1 cellular context compared by ENCODE assay signal in the genomic region with DNA sequence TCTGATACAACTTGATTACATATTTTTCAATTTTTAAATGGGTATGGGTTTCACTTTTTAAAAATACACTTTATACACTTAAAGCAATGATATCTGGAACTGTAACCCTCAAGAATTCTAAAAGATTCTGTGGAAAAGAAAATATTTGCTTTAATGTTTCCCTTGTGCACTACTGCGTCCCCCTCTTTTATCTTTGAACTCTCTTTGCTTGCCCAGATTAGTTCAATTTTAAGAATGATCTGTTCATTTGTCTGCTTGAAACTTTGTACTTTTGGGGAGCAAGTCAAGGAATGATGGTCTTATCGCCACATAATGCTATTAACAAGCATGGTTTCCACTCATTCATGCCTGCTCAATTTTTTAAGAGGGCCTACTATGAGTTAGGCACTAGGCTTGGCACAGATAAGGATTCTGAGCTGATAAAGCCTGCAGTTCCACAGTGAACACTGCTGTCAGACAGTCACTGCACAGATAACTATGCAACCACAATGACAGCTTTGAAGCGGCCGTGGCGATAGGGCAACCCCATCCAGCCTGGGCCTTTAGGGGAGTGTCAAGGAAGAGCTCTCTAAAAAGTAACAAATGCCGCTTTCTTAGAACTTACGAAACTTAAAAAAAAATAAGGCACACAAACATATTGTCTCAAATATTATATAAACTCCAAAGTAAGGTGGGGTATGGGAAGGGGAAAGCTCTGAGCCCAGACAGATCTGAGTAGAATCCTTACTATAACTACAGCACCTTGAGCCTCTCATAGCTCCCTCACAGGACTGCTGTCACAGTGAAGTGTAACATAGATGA.
TF ChIP-seq lines count a peak whose summit lies in the region.

No MANE protein-coding gene starts in this region.

TF ChIP-seq in K562, 482 proteins besides CTCF, POLR2A, EP300 and RAD21 (continued from another document and continues in another):
- TF ChIP-seq, protein P1, sequence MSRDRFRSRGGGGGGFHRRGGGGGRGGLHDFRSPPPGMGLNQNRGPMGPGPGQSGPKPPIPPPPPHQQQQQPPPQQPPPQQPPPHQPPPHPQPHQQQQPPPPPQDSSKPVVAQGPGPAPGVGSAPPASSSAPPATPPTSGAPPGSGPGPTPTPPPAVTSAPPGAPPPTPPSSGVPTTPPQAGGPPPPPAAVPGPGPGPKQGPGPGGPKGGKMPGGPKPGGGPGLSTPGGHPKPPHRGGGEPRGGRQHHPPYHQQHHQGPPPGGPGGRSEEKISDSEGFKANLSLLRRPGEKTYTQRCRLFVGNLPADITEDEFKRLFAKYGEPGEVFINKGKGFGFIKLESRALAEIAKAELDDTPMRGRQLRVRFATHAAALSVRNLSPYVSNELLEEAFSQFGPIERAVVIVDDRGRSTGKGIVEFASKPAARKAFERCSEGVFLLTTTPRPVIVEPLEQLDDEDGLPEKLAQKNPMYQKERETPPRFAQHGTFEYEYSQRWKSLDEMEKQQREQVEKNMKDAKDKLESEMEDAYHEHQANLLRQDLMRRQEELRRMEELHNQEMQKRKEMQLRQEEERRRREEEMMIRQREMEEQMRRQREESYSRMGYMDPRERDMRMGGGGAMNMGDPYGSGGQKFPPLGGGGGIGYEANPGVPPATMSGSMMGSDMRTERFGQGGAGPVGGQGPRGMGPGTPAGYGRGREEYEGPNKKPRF (IDR thresholded peaks at IDR 0.05; ENCODE audit: low read depth, low read length), result no peak
- TF ChIP-seq NR2C2 (CRISPR knock-in tag; IDR thresholded peaks at IDR 0.05), result no peak
- TF ChIP-seq NR2C2 (tag; IDR thresholded peaks at IDR 0.05), result no peak
- TF ChIP-seq, protein P2, sequence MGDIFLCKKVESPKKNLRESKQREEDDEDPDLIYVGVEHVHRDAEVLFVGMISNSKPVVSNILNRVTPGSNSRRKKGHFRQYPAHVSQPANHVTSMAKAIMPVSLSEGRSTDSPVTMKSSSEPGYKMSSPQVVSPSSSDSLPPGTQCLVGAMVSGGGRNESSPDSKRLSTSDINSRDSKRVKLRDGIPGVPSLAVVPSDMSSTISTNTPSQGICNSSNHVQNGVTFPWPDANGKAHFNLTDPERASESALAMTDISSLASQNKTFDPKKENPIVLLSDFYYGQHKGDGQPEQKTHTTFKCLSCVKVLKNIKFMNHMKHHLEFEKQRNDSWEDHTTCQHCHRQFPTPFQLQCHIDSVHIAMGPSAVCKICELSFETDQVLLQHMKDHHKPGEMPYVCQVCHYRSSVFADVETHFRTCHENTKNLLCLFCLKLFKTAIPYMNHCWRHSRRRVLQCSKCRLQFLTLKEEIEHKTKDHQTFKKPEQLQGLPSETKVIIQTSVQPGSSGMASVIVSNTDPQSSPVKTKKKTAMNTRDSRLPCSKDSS (IDR thresholded peaks at IDR 0.05; ENCODE audit: low read depth, partially characterized antibody), result no peak
- TF ChIP-seq ZNF561 (CRISPR knock-in tag; conservative IDR thresholded peaks at IDR 0.05), result no peak
- no peak for TF ChIP-seq ZNF165 (CRISPR knock-in tag; IDR thresholded peaks at IDR 0.05; ENCODE audit: borderline replicate concordance)
- TF ChIP-seq TAF1 (IDR thresholded peaks at IDR 0.05; ENCODE audit: control insufficient read depth, extremely low read depth, insufficient read depth, low read length, severe bottlenecking), result no peak
- TF ChIP-seq NFYB (IDR thresholded peaks at IDR 0.05; ENCODE audit: extremely low read depth, insufficient read length), result no peak
- TF ChIP-seq MEIS2 (IDR thresholded peaks at IDR 0.05; ENCODE audit: partially characterized antibody), result peak; percentile 81
- no peak for TF ChIP-seq BRCA1 (IDR thresholded peaks at IDR 0.05)
- TF ChIP-seq BRCA1 (CRISPR knock-in tag; IDR thresholded peaks at IDR 0.05), result no peak
- TF ChIP-seq ZNF77 (CRISPR knock-in tag; IDR thresholded peaks at IDR 0.05), result no peak
- no peak for TF ChIP-seq MCM5 (IDR thresholded peaks at IDR 0.05; ENCODE audit: low read depth)
- TF ChIP-seq ZNF384 (IDR thresholded peaks at IDR 0.05; ENCODE audit: low read depth, low read length), result no peak
- TF ChIP-seq, protein P3, sequence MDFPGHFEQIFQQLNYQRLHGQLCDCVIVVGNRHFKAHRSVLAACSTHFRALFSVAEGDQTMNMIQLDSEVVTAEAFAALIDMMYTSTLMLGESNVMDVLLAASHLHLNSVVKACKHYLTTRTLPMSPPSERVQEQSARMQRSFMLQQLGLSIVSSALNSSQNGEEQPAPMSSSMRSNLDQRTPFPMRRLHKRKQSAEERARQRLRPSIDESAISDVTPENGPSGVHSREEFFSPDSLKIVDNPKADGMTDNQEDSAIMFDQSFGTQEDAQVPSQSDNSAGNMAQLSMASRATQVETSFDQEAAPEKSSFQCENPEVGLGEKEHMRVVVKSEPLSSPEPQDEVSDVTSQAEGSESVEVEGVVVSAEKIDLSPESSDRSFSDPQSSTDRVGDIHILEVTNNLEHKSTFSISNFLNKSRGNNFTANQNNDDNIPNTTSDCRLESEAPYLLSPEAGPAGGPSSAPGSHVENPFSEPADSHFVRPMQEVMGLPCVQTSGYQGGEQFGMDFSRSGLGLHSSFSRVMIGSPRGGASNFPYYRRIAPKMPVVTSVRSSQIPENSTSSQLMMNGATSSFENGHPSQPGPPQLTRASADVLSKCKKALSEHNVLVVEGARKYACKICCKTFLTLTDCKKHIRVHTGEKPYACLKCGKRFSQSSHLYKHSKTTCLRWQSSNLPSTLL (IDR thresholded peaks at IDR 0.05), result no peak
- no peak for TF ChIP-seq RBM15 (IDR thresholded peaks at IDR 0.05; ENCODE audit: insufficient read depth, low read length)
- TF ChIP-seq DIDO1 (tag; IDR thresholded peaks at IDR 0.05; ENCODE audit: low read depth), result no peak
- TF ChIP-seq BRD4 (IDR thresholded peaks at IDR 0.05), result 0 out of 2 replicates have a peak, but pooled peaks have one; percentile 44
- TF ChIP-seq, protein P4, sequence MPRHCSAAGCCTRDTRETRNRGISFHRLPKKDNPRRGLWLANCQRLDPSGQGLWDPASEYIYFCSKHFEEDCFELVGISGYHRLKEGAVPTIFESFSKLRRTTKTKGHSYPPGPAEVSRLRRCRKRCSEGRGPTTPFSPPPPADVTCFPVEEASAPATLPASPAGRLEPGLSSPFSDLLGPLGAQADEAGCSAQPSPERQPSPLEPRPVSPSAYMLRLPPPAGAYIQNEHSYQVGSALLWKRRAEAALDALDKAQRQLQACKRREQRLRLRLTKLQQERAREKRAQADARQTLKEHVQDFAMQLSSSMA (CRISPR knock-in tag; IDR thresholded peaks at IDR 0.05), result no peak
- TF ChIP-seq SAFB2 (IDR thresholded peaks at IDR 0.05; ENCODE audit: borderline replicate concordance, low read depth, low read length, severe bottlenecking), result no peak
- TF ChIP-seq, protein P5, sequence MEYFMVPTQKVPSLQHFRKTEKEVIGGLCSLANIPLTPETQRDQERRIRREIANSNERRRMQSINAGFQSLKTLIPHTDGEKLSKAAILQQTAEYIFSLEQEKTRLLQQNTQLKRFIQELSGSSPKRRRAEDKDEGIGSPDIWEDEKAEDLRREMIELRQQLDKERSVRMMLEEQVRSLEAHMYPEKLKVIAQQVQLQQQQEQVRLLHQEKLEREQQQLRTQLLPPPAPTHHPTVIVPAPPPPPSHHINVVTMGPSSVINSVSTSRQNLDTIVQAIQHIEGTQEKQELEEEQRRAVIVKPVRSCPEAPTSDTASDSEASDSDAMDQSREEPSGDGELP (CRISPR knock-in tag; IDR thresholded peaks at IDR 0.05; ENCODE audit: borderline replicate concordance), result no peak
- TF ChIP-seq ZNF79 (CRISPR knock-in tag; IDR thresholded peaks at IDR 0.05; ENCODE audit: low read depth), result no peak
- TF ChIP-seq, protein P6, sequence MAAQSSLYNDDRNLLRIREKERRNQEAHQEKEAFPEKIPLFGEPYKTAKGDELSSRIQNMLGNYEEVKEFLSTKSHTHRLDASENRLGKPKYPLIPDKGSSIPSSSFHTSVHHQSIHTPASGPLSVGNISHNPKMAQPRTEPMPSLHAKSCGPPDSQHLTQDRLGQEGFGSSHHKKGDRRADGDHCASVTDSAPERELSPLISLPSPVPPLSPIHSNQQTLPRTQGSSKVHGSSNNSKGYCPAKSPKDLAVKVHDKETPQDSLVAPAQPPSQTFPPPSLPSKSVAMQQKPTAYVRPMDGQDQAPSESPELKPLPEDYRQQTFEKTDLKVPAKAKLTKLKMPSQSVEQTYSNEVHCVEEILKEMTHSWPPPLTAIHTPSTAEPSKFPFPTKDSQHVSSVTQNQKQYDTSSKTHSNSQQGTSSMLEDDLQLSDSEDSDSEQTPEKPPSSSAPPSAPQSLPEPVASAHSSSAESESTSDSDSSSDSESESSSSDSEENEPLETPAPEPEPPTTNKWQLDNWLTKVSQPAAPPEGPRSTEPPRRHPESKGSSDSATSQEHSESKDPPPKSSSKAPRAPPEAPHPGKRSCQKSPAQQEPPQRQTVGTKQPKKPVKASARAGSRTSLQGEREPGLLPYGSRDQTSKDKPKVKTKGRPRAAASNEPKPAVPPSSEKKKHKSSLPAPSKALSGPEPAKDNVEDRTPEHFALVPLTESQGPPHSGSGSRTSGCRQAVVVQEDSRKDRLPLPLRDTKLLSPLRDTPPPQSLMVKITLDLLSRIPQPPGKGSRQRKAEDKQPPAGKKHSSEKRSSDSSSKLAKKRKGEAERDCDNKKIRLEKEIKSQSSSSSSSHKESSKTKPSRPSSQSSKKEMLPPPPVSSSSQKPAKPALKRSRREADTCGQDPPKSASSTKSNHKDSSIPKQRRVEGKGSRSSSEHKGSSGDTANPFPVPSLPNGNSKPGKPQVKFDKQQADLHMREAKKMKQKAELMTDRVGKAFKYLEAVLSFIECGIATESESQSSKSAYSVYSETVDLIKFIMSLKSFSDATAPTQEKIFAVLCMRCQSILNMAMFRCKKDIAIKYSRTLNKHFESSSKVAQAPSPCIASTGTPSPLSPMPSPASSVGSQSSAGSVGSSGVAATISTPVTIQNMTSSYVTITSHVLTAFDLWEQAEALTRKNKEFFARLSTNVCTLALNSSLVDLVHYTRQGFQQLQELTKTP (IDR thresholded peaks at IDR 0.05; ENCODE audit: low read depth in 1 of 2, partially characterized antibody in 2 of 2), result no peak
- TF ChIP-seq ZNF444 (CRISPR knock-in tag; IDR thresholded peaks at IDR 0.05), result no peak
- TF ChIP-seq, protein P7, sequence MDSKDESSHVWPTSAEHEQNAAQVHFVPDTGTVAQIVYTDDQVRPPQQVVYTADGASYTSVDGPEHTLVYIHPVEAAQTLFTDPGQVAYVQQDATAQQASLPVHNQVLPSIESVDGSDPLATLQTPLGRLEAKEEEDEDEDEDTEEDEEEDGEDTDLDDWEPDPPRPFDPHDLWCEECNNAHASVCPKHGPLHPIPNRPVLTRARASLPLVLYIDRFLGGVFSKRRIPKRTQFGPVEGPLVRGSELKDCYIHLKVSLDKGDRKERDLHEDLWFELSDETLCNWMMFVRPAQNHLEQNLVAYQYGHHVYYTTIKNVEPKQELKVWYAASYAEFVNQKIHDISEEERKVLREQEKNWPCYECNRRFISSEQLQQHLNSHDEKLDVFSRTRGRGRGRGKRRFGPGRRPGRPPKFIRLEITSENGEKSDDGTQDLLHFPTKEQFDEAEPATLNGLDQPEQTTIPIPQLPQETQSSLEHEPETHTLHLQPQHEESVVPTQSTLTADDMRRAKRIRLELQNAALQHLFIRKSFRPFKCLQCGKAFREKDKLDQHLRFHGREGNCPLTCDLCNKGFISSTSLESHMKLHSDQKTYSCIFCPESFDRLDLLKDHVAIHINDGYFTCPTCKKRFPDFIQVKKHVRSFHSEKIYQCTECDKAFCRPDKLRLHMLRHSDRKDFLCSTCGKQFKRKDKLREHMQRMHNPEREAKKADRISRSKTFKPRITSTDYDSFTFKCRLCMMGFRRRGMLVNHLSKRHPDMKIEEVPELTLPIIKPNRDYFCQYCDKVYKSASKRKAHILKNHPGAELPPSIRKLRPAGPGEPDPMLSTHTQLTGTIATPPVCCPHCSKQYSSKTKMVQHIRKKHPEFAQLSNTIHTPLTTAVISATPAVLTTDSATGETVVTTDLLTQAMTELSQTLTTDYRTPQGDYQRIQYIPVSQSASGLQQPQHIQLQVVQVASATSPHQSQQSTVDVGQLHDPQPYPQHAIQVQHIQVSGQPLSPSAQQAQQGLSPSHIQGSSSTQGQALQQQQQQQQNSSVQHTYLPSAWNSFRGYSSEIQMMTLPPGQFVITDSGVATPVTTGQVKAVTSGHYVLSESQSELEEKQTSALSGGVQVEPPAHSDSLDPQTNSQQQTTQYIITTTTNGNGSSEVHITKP (IDR thresholded peaks at IDR 0.05; ENCODE audit: partially characterized antibody), result peak; percentile 92
- peak; percentile 88 for TF ChIP-seq KLF16 (IDR thresholded peaks at IDR 0.05)
- TF ChIP-seq ZBED1 (IDR thresholded peaks at IDR 0.05), result no peak
- TF ChIP-seq TAF9B (IDR thresholded peaks at IDR 0.05; ENCODE audit: partially characterized antibody), result no peak
- TF ChIP-seq, protein P8, sequence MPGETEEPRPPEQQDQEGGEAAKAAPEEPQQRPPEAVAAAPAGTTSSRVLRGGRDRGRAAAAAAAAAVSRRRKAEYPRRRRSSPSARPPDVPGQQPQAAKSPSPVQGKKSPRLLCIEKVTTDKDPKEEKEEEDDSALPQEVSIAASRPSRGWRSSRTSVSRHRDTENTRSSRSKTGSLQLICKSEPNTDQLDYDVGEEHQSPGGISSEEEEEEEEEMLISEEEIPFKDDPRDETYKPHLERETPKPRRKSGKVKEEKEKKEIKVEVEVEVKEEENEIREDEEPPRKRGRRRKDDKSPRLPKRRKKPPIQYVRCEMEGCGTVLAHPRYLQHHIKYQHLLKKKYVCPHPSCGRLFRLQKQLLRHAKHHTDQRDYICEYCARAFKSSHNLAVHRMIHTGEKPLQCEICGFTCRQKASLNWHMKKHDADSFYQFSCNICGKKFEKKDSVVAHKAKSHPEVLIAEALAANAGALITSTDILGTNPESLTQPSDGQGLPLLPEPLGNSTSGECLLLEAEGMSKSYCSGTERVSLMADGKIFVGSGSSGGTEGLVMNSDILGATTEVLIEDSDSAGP (CRISPR knock-in tag; IDR thresholded peaks at IDR 0.05), result no peak
- TF ChIP-seq, protein P9, sequence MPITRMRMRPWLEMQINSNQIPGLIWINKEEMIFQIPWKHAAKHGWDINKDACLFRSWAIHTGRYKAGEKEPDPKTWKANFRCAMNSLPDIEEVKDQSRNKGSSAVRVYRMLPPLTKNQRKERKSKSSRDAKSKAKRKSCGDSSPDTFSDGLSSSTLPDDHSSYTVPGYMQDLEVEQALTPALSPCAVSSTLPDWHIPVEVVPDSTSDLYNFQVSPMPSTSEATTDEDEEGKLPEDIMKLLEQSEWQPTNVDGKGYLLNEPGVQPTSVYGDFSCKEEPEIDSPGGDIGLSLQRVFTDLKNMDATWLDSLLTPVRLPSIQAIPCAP (CRISPR knock-in tag; IDR thresholded peaks at IDR 0.05; ENCODE audit: borderline replicate concordance), result no peak
- TF ChIP-seq, protein P10, sequence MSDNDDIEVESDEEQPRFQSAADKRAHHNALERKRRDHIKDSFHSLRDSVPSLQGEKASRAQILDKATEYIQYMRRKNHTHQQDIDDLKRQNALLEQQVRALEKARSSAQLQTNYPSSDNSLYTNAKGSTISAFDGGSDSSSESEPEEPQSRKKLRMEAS (CRISPR knock-in tag; IDR thresholded peaks at IDR 0.05), result no peak
- TF ChIP-seq MYC (IDR thresholded peaks at IDR 0.05; ENCODE audit: low read depth, low read length), result no peak
- no peak for TF ChIP-seq MYC (CRISPR knock-in tag; IDR thresholded peaks at IDR 0.05; ENCODE audit: borderline replicate concordance, low read depth)
- TF ChIP-seq CHD2 (IDR thresholded peaks at IDR 0.05; ENCODE audit: low read depth, low read length), result no peak
- no peak; the same call in 1 of the 2 replicates for TF ChIP-seq ZFX (CRISPR knock-in tag; IDR thresholded peaks at IDR 0.05)
- TF ChIP-seq ZNF583 (CRISPR knock-in tag; IDR thresholded peaks at IDR 0.05), result no peak
- TF ChIP-seq HMGN3 (IDR thresholded peaks at IDR 0.05; ENCODE audit: borderline replicate concordance, extremely low read depth, insufficient read length, low read depth, low read length), result no peak
- TF ChIP-seq FOXM1 (IDR thresholded peaks at IDR 0.05; ENCODE audit: low read depth), result peak; percentile 59
- no peak for TF ChIP-seq FOXM1 (CRISPR knock-in tag; IDR thresholded peaks at IDR 0.05; ENCODE audit: low read depth)
- TF ChIP-seq MCM7 (IDR thresholded peaks at IDR 0.05), result no peak
- TF ChIP-seq ZNF764 (CRISPR knock-in tag; IDR thresholded peaks at IDR 0.05; ENCODE audit: low read depth), result no peak
- TF ChIP-seq CEBPB (tag; IDR thresholded peaks at IDR 0.05), result no peak
- no peak for TF ChIP-seq ZBTB7A (IDR thresholded peaks at IDR 0.05; ENCODE audit: borderline replicate concordance, control insufficient read depth, low read depth, low read length)
- no peak for TF ChIP-seq EP400 (IDR thresholded peaks at IDR 0.05)
